ENCODE assay signal across 28 cellular contexts in genomic region chr10:127368101-127368500, GRCh38.
"Had no signal": no experiment of that assay in that cellular context is flagged by ENCODE, and none has a peak within 500 bp of the region (broad histone marks: within the 10 kb centered on the region; RNA-seq: fewer than 3 reads in every experiment).

No MANE protein-coding gene starts in this region.

- H3K4me3 ChIP-seq: adrenal gland, body of pancreas, esophagus squamous epithelium had no signal

- H3K9me3 ChIP-seq: adrenal gland, body of pancreas, esophagus squamous epithelium had no signal

- H3K36me3 ChIP-seq: adrenal gland had no signal

- H3K27ac Mint-ChIP-seq: activated CD4-positive, alpha-beta memory T cell treated with anti-CD3 and anti-CD28 coated beads for 36 hours; activated CD4-positive, alpha-beta T cell treated with anti-CD3 and anti-CD28 coated beads for 36 hours; activated CD4-positive, alpha-beta T cell treated with anti-CD3 and anti-CD28 coated beads, Interleukin-2, amount 10 ng/mL, durations not matched to agents 24 days and 14 days; activated CD8-positive, alpha-beta memory T cell treated with anti-CD3 and anti-CD28 coated beads, Interleukin-2, amount 10 ng/mL, durations not matched to agents 7 days and 5 days; activated CD8-positive, alpha-beta T cell treated with anti-CD3 and anti-CD28 coated beads, Interleukin-2, amount 10 ng/mL, durations not matched to agents 7 days and 5 days; activated naive CD4-positive, alpha-beta T cell treated with anti-CD3 and anti-CD28 coated beads for 36 hours; activated naive CD4-positive, alpha-beta T cell treated with anti-CD3 and anti-CD28 coated beads, Interleukin-2, amount 50 U/mL, for 24 hours; activated naive CD8-positive, alpha-beta T cell treated with anti-CD3 and anti-CD28 coated beads for 36 hours; activated naive CD8-positive, alpha-beta T cell treated with anti-CD3 and anti-CD28 coated beads, Interleukin-2, amount 50 U/mL, for 24 hours; activated T-helper 1 cell treated with anti-CD3 and anti-CD28 coated beads, Interleukin-12 subunit alpha, Interleukin-12 subunit beta, Interleukin-2, Interleukin-4 antibody, amounts not matched to agents 30 ng/mL and 10 ng/mL and 1 ng/mL, durations not matched to agents 14 hours and 24 hours and 36 hours; activated T-helper 2 cell treated with anti-CD3 and anti-CD28 coated beads, Interferon-gamma antibody, Interleukin-2, Interleukin-4, amounts not matched to agents 10 μg/mL and 5 μg/mL and 100 μg/mL, durations not matched to agents 14 hours and 24 hours and 36 hours; effector memory CD8-positive, alpha-beta T cell had no signal

- H3K36me3 Mint-ChIP-seq: activated CD4-positive, alpha-beta memory T cell treated with anti-CD3 and anti-CD28 coated beads for 36 hours; activated CD8-positive, alpha-beta memory T cell treated with anti-CD3 and anti-CD28 coated beads, Interleukin-2, amount 10 ng/mL, durations not matched to agents 7 days and 5 days; activated naive CD4-positive, alpha-beta T cell treated with anti-CD3 and anti-CD28 coated beads, Interleukin-2, amount 50 U/mL, for 24 hours; activated naive CD8-positive, alpha-beta T cell treated with anti-CD3 and anti-CD28 coated beads for 36 hours had no signal

- DNase-seq: activated CD4-positive, alpha-beta memory T cell treated with anti-CD3 and anti-CD28 coated beads for 36 hours; activated CD4-positive, alpha-beta T cell treated with anti-CD3 and anti-CD28 coated beads for 36 hours; activated CD4-positive, alpha-beta T cell treated with anti-CD3 and anti-CD28 coated beads, Interleukin-2, amount 10 ng/mL, durations not matched to agents 24 days and 14 days; activated CD4-positive, CD25-positive, alpha-beta regulatory T cell; activated CD4-positive, CD25-positive, alpha-beta regulatory T cell treated with anti-CD3 and anti-CD28 coated beads, Interleukin-2, amount 50 U/mL, for 72 hours; activated CD8-positive, alpha-beta memory T cell treated with anti-CD3 and anti-CD28 coated beads, Interleukin-2, amount 10 ng/mL, durations not matched to agents 7 days and 5 days; activated CD8-positive, alpha-beta memory T cell treated with anti-CD3 and anti-CD28 coated beads, Interleukin-2, amount 50 U/mL, for 4 hours; activated CD8-positive, alpha-beta T cell treated with anti-CD3 and anti-CD28 coated beads, Interleukin-2, amount 10 ng/mL, durations not matched to agents 7 days and 5 days; activated effector memory CD4-positive, alpha-beta T cell treated with anti-CD3 and anti-CD28 coated beads, Interleukin-2, amount 50 U/mL, for 16 hours; activated naive CD4-positive, alpha-beta T cell treated with anti-CD3 and anti-CD28 coated beads for 36 hours; activated naive CD8-positive, alpha-beta T cell treated with anti-CD3 and anti-CD28 coated beads for 36 hours; activated naive CD8-positive, alpha-beta T cell treated with anti-CD3 and anti-CD28 coated beads, Interleukin-2, amount 50 U/mL, for 24 hours; activated T-cell treated with anti-CD3 and anti-CD28 coated beads, Interleukin-2, amount 50 U/mL, for 48 hours; adrenal gland; amygdala; aorta; body of pancreas; caudate nucleus; cortex of kidney; dermis blood vessel endothelial cell; effector CD4-positive, alpha-beta T cell; effector memory CD8-positive, alpha-beta T cell; erythroblast; esophagus squamous epithelium; T-helper 2 cell had no signal

- H3K27me3 ChIP-seq: adrenal gland, body of pancreas, esophagus squamous epithelium had no signal

- H3K4me1 Mint-ChIP-seq: activated CD4-positive, alpha-beta T cell treated with anti-CD3 and anti-CD28 coated beads for 36 hours; activated CD4-positive, alpha-beta T cell treated with anti-CD3 and anti-CD28 coated beads, Interleukin-2, amount 10 ng/mL, durations not matched to agents 24 days and 14 days; activated CD8-positive, alpha-beta memory T cell treated with anti-CD3 and anti-CD28 coated beads, Interleukin-2, amount 10 ng/mL, durations not matched to agents 7 days and 5 days; activated naive CD4-positive, alpha-beta T cell treated with anti-CD3 and anti-CD28 coated beads, Interleukin-2, amount 50 U/mL, for 24 hours; activated naive CD8-positive, alpha-beta T cell treated with anti-CD3 and anti-CD28 coated beads for 36 hours; activated naive CD8-positive, alpha-beta T cell treated with anti-CD3 and anti-CD28 coated beads, Interleukin-2, amount 50 U/mL, for 24 hours had no signal

- H3K27ac ChIP-seq: adrenal gland, body of pancreas, esophagus squamous epithelium had no signal

- H3K9me3 Mint-ChIP-seq: activated CD4-positive, alpha-beta memory T cell treated with anti-CD3 and anti-CD28 coated beads for 36 hours; activated CD4-positive, alpha-beta T cell treated with anti-CD3 and anti-CD28 coated beads, Interleukin-2, amount 10 ng/mL, durations not matched to agents 24 days and 14 days; activated naive CD4-positive, alpha-beta T cell treated with anti-CD3 and anti-CD28 coated beads for 36 hours; activated naive CD4-positive, alpha-beta T cell treated with anti-CD3 and anti-CD28 coated beads, Interleukin-2, amount 50 U/mL, for 24 hours; activated naive CD8-positive, alpha-beta T cell treated with anti-CD3 and anti-CD28 coated beads for 36 hours; activated naive CD8-positive, alpha-beta T cell treated with anti-CD3 and anti-CD28 coated beads, Interleukin-2, amount 50 U/mL, for 24 hours; activated T-helper 1 cell treated with anti-CD3 and anti-CD28 coated beads, Interleukin-12 subunit alpha, Interleukin-12 subunit beta, Interleukin-2, Interleukin-4 antibody, amounts not matched to agents 30 ng/mL and 10 ng/mL and 1 ng/mL, durations not matched to agents 14 hours and 24 hours and 36 hours; activated T-helper 2 cell treated with anti-CD3 and anti-CD28 coated beads, Interferon-gamma antibody, Interleukin-2, Interleukin-4, amounts not matched to agents 10 μg/mL and 5 μg/mL and 100 μg/mL, durations not matched to agents 14 hours and 24 hours and 36 hours; effector memory CD8-positive, alpha-beta T cell had no signal

- H3K27me3 Mint-ChIP-seq: activated CD8-positive, alpha-beta memory T cell treated with anti-CD3 and anti-CD28 coated beads, Interleukin-2, amount 10 ng/mL, durations not matched to agents 7 days and 5 days; activated naive CD8-positive, alpha-beta T cell treated with anti-CD3 and anti-CD28 coated beads, Interleukin-2, amount 50 U/mL, for 24 hours had no signal

- ATAC-seq: activated CD4-positive, alpha-beta T cell treated with anti-CD3 and anti-CD28 coated beads for 36 hours; activated CD8-positive, alpha-beta memory T cell treated with anti-CD3 and anti-CD28 coated beads, Interleukin-2, amount 10 ng/mL, durations not matched to agents 7 days and 5 days; activated CD8-positive, alpha-beta T cell treated with anti-CD3 and anti-CD28 coated beads, Interleukin-2, amount 10 ng/mL, durations not matched to agents 7 days and 5 days; activated naive CD8-positive, alpha-beta T cell treated with anti-CD3 and anti-CD28 coated beads, Interleukin-2, amount 50 U/mL, for 24 hours; body of pancreas; effector memory CD8-positive, alpha-beta T cell had no signal

- H3K4me1 ChIP-seq: adrenal gland, body of pancreas, esophagus squamous epithelium had no signal

- H3K4me3 Mint-ChIP-seq: activated CD4-positive, alpha-beta memory T cell treated with anti-CD3 and anti-CD28 coated beads for 36 hours; activated CD4-positive, alpha-beta T cell treated with anti-CD3 and anti-CD28 coated beads for 36 hours; activated CD4-positive, alpha-beta T cell treated with anti-CD3 and anti-CD28 coated beads, Interleukin-2, amount 10 ng/mL, durations not matched to agents 24 days and 14 days; activated CD8-positive, alpha-beta memory T cell treated with anti-CD3 and anti-CD28 coated beads, Interleukin-2, amount 10 ng/mL, durations not matched to agents 7 days and 5 days; activated CD8-positive, alpha-beta T cell treated with anti-CD3 and anti-CD28 coated beads, Interleukin-2, amount 10 ng/mL, durations not matched to agents 7 days and 5 days; activated naive CD4-positive, alpha-beta T cell treated with anti-CD3 and anti-CD28 coated beads for 36 hours; activated naive CD4-positive, alpha-beta T cell treated with anti-CD3 and anti-CD28 coated beads, Interleukin-2, amount 50 U/mL, for 24 hours; activated naive CD8-positive, alpha-beta T cell treated with anti-CD3 and anti-CD28 coated beads for 36 hours; activated naive CD8-positive, alpha-beta T cell treated with anti-CD3 and anti-CD28 coated beads, Interleukin-2, amount 50 U/mL, for 24 hours; activated T-helper 1 cell treated with anti-CD3 and anti-CD28 coated beads, Interleukin-12 subunit alpha, Interleukin-12 subunit beta, Interleukin-2, Interleukin-4 antibody, amounts not matched to agents 30 ng/mL and 10 ng/mL and 1 ng/mL, durations not matched to agents 14 hours and 24 hours and 36 hours; effector memory CD8-positive, alpha-beta T cell had no signal
